ENCODE assay signal across 10 cellular contexts in genomic region chr18:58609536-58609993, GRCh38. TPM values are rescaled to one million over a fixed set of nuclear protein-coding genes. Genes with fewer than 3 reads are reported as not detected.
A peak's percentile ranks its signal among the peaks of the same experiment; 100 is the strongest.
DNase-seq lines count a peak whose midpoint lies in the region; ATAC-seq lines count a peak whose summit lies in the region.
"Had no signal": no experiment of that assay in that cellular context is flagged by ENCODE, and none has a peak within 500 bp of the region (broad histone marks: within the 10 kb centered on the region; RNA-seq: fewer than 3 reads in every experiment).

No MANE protein-coding gene starts in this region.

- intact Hi-C loops in Right ventricle myocardium inferior (cut with DNase I) (no loop called here), cardiac septum (cut with DNase I) (no loop called here)

- DNase-seq in Right ventricle myocardium inferior (ENCODE audit: missing footprints) (no peak), cardiac septum (ENCODE audit: low spot score) (no peak), SKM-1 treated with dmso at 0.1 percent for 144 hours (lab: John Stamatoyannopoulos, UW; ENCODE audit: unreplicated experiment) (peak; percentile 19), NCI-H1694 treated with DMSO at 0.1 percent for 48 hours (lab: John Stamatoyannopoulos, UW) (no peak), RPMI8226 (no peak), Kasumi-1 (lab: John Stamatoyannopoulos, UW) (no peak)
- DNase-seq in stimulated activated naive CD8-positive, alpha-beta T cell treated with anti-CD3 and anti-CD28 coated beads, Interleukin-15, Interleukin-2, amounts not matched to agents 100 U/mL and 50 U/mL, for 24 hours: no peak
- DNase-seq: SHP77 treated with DMSO at 0.1 percent for 48 hours, testis had no signal

- ATAC-seq in Right ventricle myocardium inferior (peak; percentile 83), HG02763 (IDR thresholded peaks at IDR 0.05; ENCODE audit: unreplicated experiment) (peak; percentile 66)
- ATAC-seq in stimulated activated naive CD8-positive, alpha-beta T cell treated with anti-CD3 and anti-CD28 coated beads, Interleukin-15, Interleukin-2, amounts not matched to agents 100 U/mL and 50 U/mL, for 24 hours: peak; percentile 75

RNA-seq across cellular contexts. Expression of gene ALPK2, which starts 19.3 kb away (rescaled TPM):
- total RNA-seq in Right ventricle myocardium inferior (243 TPM), cardiac septum (116 TPM)
